In genomic region chr20:36607586-36608387, GRCh38 we compare ENCODE assay signal across 9 cellular contexts. TPM values are rescaled to one million over a fixed set of nuclear protein-coding genes. Genes with fewer than 3 reads are reported as not detected.
A peak's percentile ranks its signal among the peaks of the same experiment; 100 is the strongest.
DNase-seq lines count a peak whose midpoint lies in the region; ATAC-seq and TF ChIP-seq lines count a peak whose summit lies in the region.
"Had no signal": no experiment of that assay in that cellular context is flagged by ENCODE, and none has a peak within 500 bp of the region (broad histone marks: within the 10 kb centered on the region; RNA-seq: fewer than 3 reads in every experiment).

No MANE protein-coding gene starts in this region.

- DNase-seq in activated naive CD4-positive, alpha-beta T cell (lab: John Stamatoyannopoulos, UW), result no peak
- DNase-seq in left colon (peak in 1 of 2 donors; percentile 70), upper lobe of left lung (peak in 1 of 2 donors; percentile 32), COLO668 (lab: John Stamatoyannopoulos, UW; ENCODE audit: unreplicated experiment) (no peak), NCI-H2196 treated with DMSO at 0.1 percent for 48 hours (lab: John Stamatoyannopoulos, UW; ENCODE audit: unreplicated experiment) (no peak)
- DNase-seq: dorsolateral prefrontal cortex had no signal

- peak overlapping the region; percentile 99 for H3K4me3 Mint-ChIP-seq in activated naive CD4-positive, alpha-beta T cell treated with anti-CD3 and anti-CD28 coated beads, Interleukin-2, amount 50 U/mL, for 24 hours

- no peaks in the 10 kb centered on the region for H3K27me3 ChIP-seq in upper lobe of left lung
- H3K27me3 ChIP-seq: dorsolateral prefrontal cortex had no signal

- no peaks in the 10 kb centered on the region for H3K9me3 ChIP-seq in upper lobe of left lung

- ATAC-seq in left colon (peak; percentile 52), upper lobe of left lung (ENCODE audit: low FRiP score in 2 of 2) (no peak), GM21423 (IDR thresholded peaks at IDR 0.05; ENCODE audit: unreplicated experiment) (no peak)

- 83 to 84% methylated on average over 7 of the region's 7 CpGs for WGBS in upper lobe of left lung, 2 donors

- H3K4me1 ChIP-seq in upper lobe of left lung, result peaks cover 18 to 28% (median 24%) of the 10 kb centered on the region in 4 donors

- H3K27ac ChIP-seq in VCaP (peak overlapping the region; percentile 90; the same call in 1 of the 2 replicates), upper lobe of left lung (peak overlapping the region; percentile 55 to 98 (median 94))

- no peak for TF ChIP-seq EP300 in upper lobe of left lung (IDR thresholded peaks at IDR 0.05)

- H3K36me3 Mint-ChIP-seq in activated naive CD4-positive, alpha-beta T cell treated with anti-CD3 and anti-CD28 coated beads, Interleukin-2, amount 50 U/mL, for 24 hours, result peaks cover 2% of the 10 kb centered on the region

- no peaks in the 10 kb centered on the region for H3K27me3 Mint-ChIP-seq in activated naive CD4-positive, alpha-beta T cell treated with anti-CD3 and anti-CD28 coated beads, Interleukin-2, amount 50 U/mL, for 24 hours

- H3K36me3 ChIP-seq in upper lobe of left lung, result peaks cover 19 to 52% (median 47%) of the 10 kb centered on the region in 4 donors

- peak overlapping the region in 1 of 4 donors; percentile 72 for H3K4me3 ChIP-seq in upper lobe of left lung

- no peak for TF ChIP-seq POLR2A in upper lobe of left lung (IDR thresholded peaks at IDR 0.05)

- no peak for TF ChIP-seq CTCF in VCaP (conservative IDR thresholded peaks at IDR 0.05)
- no peak for TF ChIP-seq CTCF in upper lobe of left lung (IDR thresholded peaks at IDR 0.05)

- peaks cover 26% of the 10 kb centered on the region for H3K4me1 Mint-ChIP-seq in activated naive CD4-positive, alpha-beta T cell treated with anti-CD3 and anti-CD28 coated beads, Interleukin-2, amount 50 U/mL, for 24 hours

- intact Hi-C loops in left colon (cut with DNase I, micrococcal nuclease), result no loop called here

- H3K9me3 Mint-ChIP-seq in activated naive CD4-positive, alpha-beta T cell treated with anti-CD3 and anti-CD28 coated beads, Interleukin-2, amount 50 U/mL, for 24 hours, result no peaks in the 10 kb centered on the region

- peak overlapping the region; percentile 95 for H3K27ac Mint-ChIP-seq in activated naive CD4-positive, alpha-beta T cell treated with anti-CD3 and anti-CD28 coated beads, Interleukin-2, amount 50 U/mL, for 24 hours

RNA-seq across cellular contexts. Expression of gene RAB5IF, which starts 2.2 kb away (rescaled TPM):
- 100 to 1,000 TPM; 161 to 165 TPM for total RNA-seq in left colon
- 100 to 1,000 TPM in 2 of 6 donors, 10 to 100 TPM in 4; 57.6 to 124 (median 80.3) TPM for total RNA-seq in upper lobe of left lung

RNA-seq across cellular contexts. Expression of gene TGIF2, which starts 34.4 kb away (rescaled TPM):
- 1 to 10 TPM; 4.8 to 4.9 TPM for total RNA-seq in left colon
- total RNA-seq in upper lobe of left lung, result 10 to 100 TPM in 4 of 6 donors, 1 to 10 TPM in 2; 9.4 to 20.1 (median 11.9) TPM

RNA-seq across cellular contexts. Expression of gene SLA2, which starts 38.2 kb away (rescaled TPM):
- total RNA-seq in left colon (1 to 10 TPM in 1 of 2 donors, under 1 TPM in 1; 0.89 to 1.3 TPM), upper lobe of left lung (1 to 10 TPM in 5 of 6 donors, under 1 TPM in 1; 0.97 to 6.9 (median 3.0) TPM)
